In the genomic region with DNA sequence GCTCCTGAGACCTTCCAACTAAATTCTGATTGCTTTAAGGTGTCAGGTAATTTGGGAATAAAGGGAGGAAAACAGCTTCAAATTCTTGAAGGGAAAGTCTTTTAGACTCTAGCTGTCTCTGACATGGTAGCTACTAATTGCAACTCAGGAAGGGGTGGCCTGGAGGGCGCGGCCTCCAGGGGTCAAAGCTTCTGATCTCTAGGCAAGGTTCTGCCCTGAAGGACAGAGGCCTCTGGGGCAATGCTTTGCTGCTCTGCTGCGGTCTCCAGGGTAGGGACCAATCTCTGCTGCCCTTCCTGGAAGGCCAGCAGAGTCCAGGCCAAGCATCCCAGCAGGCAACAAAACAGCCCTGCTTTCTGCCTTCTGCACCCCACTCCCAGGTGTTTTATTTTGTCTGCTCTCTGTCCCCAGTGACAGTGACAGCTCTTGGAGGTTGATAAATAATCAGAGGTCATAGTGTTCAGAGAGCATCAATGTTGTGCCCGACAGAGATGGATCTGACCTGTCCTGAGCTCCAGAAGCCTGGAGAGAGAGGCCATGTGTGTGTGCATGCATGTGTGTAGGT, we compare ENCODE assay signal across 1 cellular context.
TF ChIP-seq lines count a peak whose summit lies in the region.

No MANE protein-coding gene starts in this region.

TF ChIP-seq in H1, 55 proteins besides CTCF, POLR2A, EP300 and RAD21:
- no peak for TF ChIP-seq TEAD4 (IDR thresholded peaks at IDR 0.05; ENCODE audit: low read depth, low read length)
- TF ChIP-seq TAF7 (optimal IDR thresholded peaks at IDR 0.05; ENCODE audit: borderline replicate concordance, low read depth, low read length) = no peak
- no peak for TF ChIP-seq SIRT6 (IDR thresholded peaks at IDR 0.05; ENCODE audit: low read length)
- no peak for TF ChIP-seq JUND (IDR thresholded peaks at IDR 0.05; ENCODE audit: low read length)
- TF ChIP-seq CEBPB (IDR thresholded peaks at IDR 0.05; ENCODE audit: low read depth, low read length) = no peak
